ENCODE assay signal across 18 cellular contexts in the genomic region with DNA sequence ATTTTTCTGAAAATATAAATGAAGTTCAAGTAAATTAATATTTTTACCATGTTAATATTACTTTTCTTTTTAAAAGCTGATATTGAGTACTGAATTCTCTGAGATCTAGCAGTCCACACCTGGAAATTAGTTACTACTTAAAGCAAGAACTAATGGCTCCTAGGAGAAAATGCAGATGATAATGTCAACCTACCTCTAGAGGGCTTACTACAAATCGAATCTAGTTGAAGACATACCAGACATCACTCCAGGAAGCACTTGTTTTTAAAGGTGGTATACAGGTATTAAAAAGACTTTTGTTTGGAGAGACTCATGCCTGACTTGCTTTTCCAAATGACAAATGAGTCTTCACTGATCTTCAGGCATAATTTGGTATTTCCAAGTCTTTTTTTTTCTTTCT.
A peak's percentile ranks its signal among the peaks of the same experiment; 100 is the strongest.
DNase-seq lines count a peak whose midpoint lies in the region; ATAC-seq, FAIRE-seq and TF ChIP-seq lines count a peak whose summit lies in the region.
"Had no signal": no experiment of that assay in that cellular context is flagged by ENCODE, and none has a peak within 500 bp of the region (broad histone marks: within the 10 kb centered on the region; RNA-seq: fewer than 3 reads in every experiment).

No MANE protein-coding gene starts in this region.

- H3K4me1 Mint-ChIP-seq in neural crest cell, result peaks cover 9% of the 10 kb centered on the region
- H3K4me1 Mint-ChIP-seq: activated naive CD4-positive, alpha-beta T cell treated with anti-CD3 and anti-CD28 coated beads, Interleukin-2, amount 50 U/mL, for 24 hours had no signal

- no peak for FAIRE-seq in bronchial epithelial cell (lab: Jason Lieb, UNC)

- TF ChIP-seq CTCF in bronchial epithelial cell (IDR thresholded peaks at IDR 0.05; ENCODE audit: insufficient read depth, low read length, severe bottlenecking) (no peak), neural crest cell (conservative IDR thresholded peaks at IDR 0.05) (peak; percentile 39), lower leg skin (IDR thresholded peaks at IDR 0.05) (no peak), esophagus squamous epithelium (IDR thresholded peaks at IDR 0.05) (no peak)

- H3K4me1 ChIP-seq in esophagus squamous epithelium, result no peaks in the 10 kb centered on the region

- intact Hi-C loops in lower leg skin (cut with DNase I; ENCODE audit: low total_unique reads) (no loop called here), esophagus squamous epithelium (cut with DNase I) (no loop called here)

- H3K27ac ChIP-seq in esophagus squamous epithelium, result no peak overlapping the region
- H3K27ac ChIP-seq: epithelial cell of prostate had no signal

- peak; percentile 9 for DNase-seq in KBM-7
- DNase-seq in bronchial epithelial cell (ENCODE audit: low read depth), result peak; percentile 40
- DNase-seq in neural crest cell (ENCODE audit: low read depth, low spot score), result no peak
- no peak for DNase-seq in lower leg skin (ENCODE audit: low spot score in 2 of 2)
- no peak for DNase-seq in HuH-7.5 (ENCODE audit: low spot score)
- no peak for DNase-seq in esophagus squamous epithelium (lab: John Stamatoyannopoulos, UW)
- DNase-seq: activated CD8-positive, alpha-beta memory T cell treated with anti-CD3 and anti-CD28 coated beads, Interleukin-2, amount 50 U/mL, for 48 hours; central memory CD4-positive, alpha-beta T cell; NCI-H1092; NCI-H446; T-helper 1 cell had no signal

- ATAC-seq in GM18508 (IDR thresholded peaks at IDR 0.05; ENCODE audit: insufficient read depth, unreplicated experiment) (peak; percentile 76), GM18519 (IDR thresholded peaks at IDR 0.05; ENCODE audit: low FRiP score, unreplicated experiment) (no peak)

- H3K27me3 ChIP-seq in bronchial epithelial cell (ENCODE audit: control insufficient read depth, insufficient read depth, low read length), result no peaks in the 10 kb centered on the region
- no peaks in the 10 kb centered on the region for H3K27me3 ChIP-seq in esophagus squamous epithelium

- TF ChIP-seq POLR2A in lower leg skin (IDR thresholded peaks at IDR 0.05), result no peak
- TF ChIP-seq POLR2A in esophagus squamous epithelium (IDR thresholded peaks at IDR 0.05), result no peak

- in situ Hi-C loops in KBM-7 (cut with MboI; ENCODE audit: low pct_unique_long_range_greater_than_20kb, low sequenced_read_pairs), result no loop called here

- no peaks in the 10 kb centered on the region for H3K36me3 Mint-ChIP-seq in neural crest cell (ENCODE audit: low read depth)
- H3K36me3 Mint-ChIP-seq: activated naive CD4-positive, alpha-beta T cell treated with anti-CD3 and anti-CD28 coated beads, Interleukin-2, amount 50 U/mL, for 24 hours; CD14-positive monocyte had no signal

- H3K9me3 Mint-ChIP-seq in neural crest cell, result peaks cover 3% of the 10 kb centered on the region
- H3K9me3 Mint-ChIP-seq: activated naive CD4-positive, alpha-beta T cell treated with anti-CD3 and anti-CD28 coated beads, Interleukin-2, amount 50 U/mL, for 24 hours; stimulated activated naive CD8-positive, alpha-beta T cell treated with anti-CD3 and anti-CD28 coated beads, Interleukin-15, Interleukin-2, amounts not matched to agents 100 ng/mL and 50 ng/mL, for 24 hours had no signal

- WGBS in lower leg skin, 2 donors, result 24 to 33% methylated on average over 1 of the region's 1 CpG
- 0 to 17% methylated on average over 1 of the region's 1 CpG for WGBS in esophagus squamous epithelium, 2 donors

- H3K4me3 ChIP-seq in bronchial epithelial cell (ENCODE audit: low read depth, low read length), result no peak overlapping the region
- H3K4me3 ChIP-seq in lower leg skin (ENCODE audit: low read depth, poor library complexity, severe bottlenecking), result no peak overlapping the region
- H3K4me3 ChIP-seq in esophagus squamous epithelium, result no peak overlapping the region
- H3K4me3 ChIP-seq: lung had no signal

- H3K27me3 Mint-ChIP-seq in neural crest cell (ENCODE audit: low read depth), result no peaks in the 10 kb centered on the region
- H3K27me3 Mint-ChIP-seq: activated naive CD4-positive, alpha-beta T cell treated with anti-CD3 and anti-CD28 coated beads, Interleukin-2, amount 50 U/mL, for 24 hours; stimulated activated naive CD8-positive, alpha-beta T cell treated with anti-CD3 and anti-CD28 coated beads, Interleukin-15, Interleukin-2, amounts not matched to agents 100 ng/mL and 50 ng/mL, for 24 hours had no signal

- no peak overlapping the region for H3K27ac Mint-ChIP-seq in neural crest cell (ENCODE audit: unreplicated experiment)
- H3K27ac Mint-ChIP-seq: activated naive CD4-positive, alpha-beta T cell treated with anti-CD3 and anti-CD28 coated beads, Interleukin-2, amount 50 U/mL, for 24 hours; CD14-positive monocyte; stimulated activated naive CD8-positive, alpha-beta T cell treated with anti-CD3 and anti-CD28 coated beads, Interleukin-15, Interleukin-2, amounts not matched to agents 100 ng/mL and 50 ng/mL, for 24 hours had no signal

- H3K36me3 ChIP-seq in bronchial epithelial cell (ENCODE audit: control insufficient read depth, insufficient read depth, low read length), result no peaks in the 10 kb centered on the region
- no peaks in the 10 kb centered on the region for H3K36me3 ChIP-seq in esophagus squamous epithelium

- H3K4me3 Mint-ChIP-seq in neural crest cell, result no peak overlapping the region
- H3K4me3 Mint-ChIP-seq: activated naive CD4-positive, alpha-beta T cell treated with anti-CD3 and anti-CD28 coated beads, Interleukin-2, amount 50 U/mL, for 24 hours; CD14-positive monocyte; stimulated activated naive CD8-positive, alpha-beta T cell treated with anti-CD3 and anti-CD28 coated beads, Interleukin-15, Interleukin-2, amounts not matched to agents 100 ng/mL and 50 ng/mL, for 24 hours had no signal

- H3K9me3 ChIP-seq in esophagus squamous epithelium, result no peaks in the 10 kb centered on the region

Comparison
In these comparisons a context has a peak if more than half of its experiments do, and no peak if none do; other contexts are left out.
1. DNase-seq: peak in KBM-7 (single experiment) and bronchial epithelial cell (single experiment); none in neural crest cell (single experiment), lower leg skin (0 of 2), HuH-7.5 (single experiment) and esophagus squamous epithelium (single experiment).